ENCODE assay signal across 17 cellular contexts in genomic region chr18:3914116-3914515, GRCh38.
DNase-seq lines count a peak whose midpoint lies in the region; ATAC-seq and TF ChIP-seq lines count a peak whose summit lies in the region.
"Had no signal": no experiment of that assay in that cellular context is flagged by ENCODE, and none has a peak within 500 bp of the region (broad histone marks: within the 10 kb centered on the region; RNA-seq: fewer than 3 reads in every experiment).

No MANE protein-coding gene starts in this region.

- H2AFZ ChIP-seq in mammary epithelial cell (ENCODE audit: low read depth, low read length): no peak overlapping the region

- H3K36me3 ChIP-seq in left ventricle myocardium inferior: no peaks in the 10 kb centered on the region
- no peaks in the 10 kb centered on the region for H3K36me3 ChIP-seq in esophagus muscularis mucosa
- H3K36me3 ChIP-seq in mammary epithelial cell (ENCODE audit: insufficient read depth, low read length): no peaks in the 10 kb centered on the region
- H3K36me3 ChIP-seq: BLaER1 treated with 17β-estradiol and CSF1 and Interleukin-3, amounts not matched to agents 10 nM and 100 nM had no signal

- H3K4me3 ChIP-seq in left ventricle myocardium inferior (no peak overlapping the region), esophagus muscularis mucosa (no peak overlapping the region), mammary epithelial cell (replicated peaks in 1 of 3; ENCODE audit: insufficient read depth in 1 of 3, low read depth in 2 of 3, low read length in 3 of 3) (no peak overlapping the region)
- H3K4me3 ChIP-seq: BLaER1 treated with 17β-estradiol and CSF1 and Interleukin-3, amounts not matched to agents 10 nM and 100 nM had no signal

- no TSS peak for BruUV-seq in mammary epithelial cell (replicated peaks; lab: Mats Ljungman, UMichigan)

- H3K9me3 ChIP-seq in left ventricle myocardium inferior (replicated peaks) (no peaks in the 10 kb centered on the region), esophagus muscularis mucosa (no peaks in the 10 kb centered on the region), mammary epithelial cell (replicated peaks; ENCODE audit: insufficient read depth, low read length) (no peaks in the 10 kb centered on the region)
- H3K9me3 ChIP-seq: BLaER1 treated with 17β-estradiol and CSF1 and Interleukin-3, amounts not matched to agents 10 nM and 100 nM had no signal

- in situ Hi-C loops in mammary epithelial cell (cut with MboI; ENCODE audit: low sequenced_read_pairs in 2 of 2): no loop called here

- dilution Hi-C loops in mammary epithelial cell (cut with HindIII; ENCODE audit: low sequenced_read_pairs): no loop called here

- H3K4me1 ChIP-seq in left ventricle myocardium inferior (peaks cover 43% of the 10 kb centered on the region), esophagus muscularis mucosa (peaks cover 0 to 5% (median 0%) of the 10 kb centered on the region in 4 donors), mammary epithelial cell (ENCODE audit: insufficient read depth, low read length) (no peaks in the 10 kb centered on the region)

- ATAC-seq in stimulated activated naive B cell treated with anti-CD40 and anti-IgM and Interleukin-4, amounts not matched to agents 10 μg/mL and 1 μg/mL and 100 μg/mL, for 72 hours (replicated peaks): no peak

- WGBS in esophagus muscularis mucosa: 61% methylated on average over 3 of the region's 3 CpGs
- WGBS in mammary epithelial cell (ENCODE audit: low coverage, missing lambda C conversion rate): 75% methylated on average over 3 of the region's 3 CpGs

- TF ChIP-seq EP300 in esophagus muscularis mucosa (IDR thresholded peaks at IDR 0.05): no peak

- no peak for TF ChIP-seq POLR2A in esophagus muscularis mucosa (IDR thresholded peaks at IDR 0.05; ENCODE audit: low read depth)

- H3K27ac Mint-ChIP-seq in stimulated activated naive B cell treated with anti-CD40 and anti-IgM and Interleukin-4, amounts not matched to agents 10 μg/mL and 1 μg/mL and 100 μg/mL, for 72 hours: peak overlapping the region; percentile 72
- H3K27ac Mint-ChIP-seq: CD4-positive, CD25-positive, alpha-beta regulatory T cell; H9 had no signal

- H3K27me3 ChIP-seq in left ventricle myocardium inferior (ENCODE audit: low read depth) (no peaks in the 10 kb centered on the region), esophagus muscularis mucosa (no peaks in the 10 kb centered on the region), mammary epithelial cell (ENCODE audit: insufficient read depth, low read length) (no peaks in the 10 kb centered on the region)
- H3K27me3 ChIP-seq: BLaER1 treated with 17β-estradiol and CSF1 and Interleukin-3, amounts not matched to agents 10 nM and 100 nM had no signal

- H3K4me2 ChIP-seq in mammary epithelial cell (ENCODE audit: insufficient read depth, low read depth, low read length): no peak overlapping the region

- H3K27ac ChIP-seq in left ventricle myocardium inferior (replicated peaks) (peak overlapping the region; percentile 64), esophagus muscularis mucosa (replicated peaks in 1 of 4) (no peak overlapping the region), mammary epithelial cell (ENCODE audit: insufficient read depth, low read depth, low read length) (no peak overlapping the region)
- H3K27ac ChIP-seq: BLaER1 treated with 17β-estradiol and CSF1 and Interleukin-3, amounts not matched to agents 10 nM and 100 nM had no signal

- TF ChIP-seq CTCF in left ventricle myocardium inferior (IDR thresholded peaks at IDR 0.05; ENCODE audit: borderline replicate concordance) (no peak), esophagus muscularis mucosa (IDR thresholded peaks at IDR 0.05) (no peak), mammary epithelial cell (conservative IDR thresholded peaks at IDR 0.05 in 1 of 2, IDR thresholded peaks at IDR 0.05 in 1 of 2; ENCODE audit: extremely low read depth in 1 of 2, insufficient read depth in 1 of 2, low read depth in 1 of 2, low read length in 2 of 2) (no peak)

- no peaks in the 10 kb centered on the region for H3K4me1 Mint-ChIP-seq in stimulated activated naive B cell treated with anti-CD40 and anti-IgM and Interleukin-4, amounts not matched to agents 10 μg/mL and 1 μg/mL and 100 μg/mL, for 72 hours
- H3K4me1 Mint-ChIP-seq: CD4-positive, CD25-positive, alpha-beta regulatory T cell had no signal

- CTCF ChIA-PET in mammary epithelial cell (lab: Charles Lee; ENCODE audit: low non-redundant PET): no interaction called here

- intact Hi-C loops in left ventricle myocardium inferior (cut with micrococcal nuclease) (no loop called here), cardiac septum (cut with DNase I) (no loop called here), esophagus muscularis mucosa (cut with DNase I) (no loop called here), mammary epithelial cell (cut with micrococcal nuclease) (no loop called here)

- peaks cover 0 to 1% of the 10 kb centered on the region in 2 donors for H3K9me3 Mint-ChIP-seq in stimulated activated naive B cell treated with anti-CD40 and anti-IgM and Interleukin-4, amounts not matched to agents 10 μg/mL and 1 μg/mL and 100 μg/mL, for 72 hours
- H3K9me3 Mint-ChIP-seq: CD4-positive, CD25-positive, alpha-beta regulatory T cell; H9 had no signal

- H3K4me3 Mint-ChIP-seq in stimulated activated naive B cell treated with anti-CD40 and anti-IgM and Interleukin-4, amounts not matched to agents 10 μg/mL and 1 μg/mL and 100 μg/mL, for 72 hours: no peak overlapping the region
- H3K4me3 Mint-ChIP-seq: CD4-positive, CD25-positive, alpha-beta regulatory T cell; H9 had no signal

- H3K36me3 Mint-ChIP-seq in stimulated activated naive B cell treated with anti-CD40 and anti-IgM and Interleukin-4, amounts not matched to agents 10 μg/mL and 1 μg/mL and 100 μg/mL, for 72 hours: no peaks in the 10 kb centered on the region
- H3K36me3 Mint-ChIP-seq: CD4-positive, CD25-positive, alpha-beta regulatory T cell had no signal

- peaks cover 4 to 7% of the 10 kb centered on the region in 2 donors for H3K27me3 Mint-ChIP-seq in stimulated activated naive B cell treated with anti-CD40 and anti-IgM and Interleukin-4, amounts not matched to agents 10 μg/mL and 1 μg/mL and 100 μg/mL, for 72 hours
- H3K27me3 Mint-ChIP-seq: CD4-positive, CD25-positive, alpha-beta regulatory T cell had no signal

- H3K79me2 ChIP-seq in mammary epithelial cell (ENCODE audit: insufficient read depth, low read length): no peaks in the 10 kb centered on the region

- H4K20me1 ChIP-seq in mammary epithelial cell (ENCODE audit: insufficient read depth, low read length): no peaks in the 10 kb centered on the region
- H4K20me1 ChIP-seq: BLaER1 treated with 17β-estradiol and CSF1 and Interleukin-3, amounts not matched to agents 10 nM and 100 nM had no signal

- DNase-seq in left ventricle myocardium inferior (no peak), cardiac septum (ENCODE audit: low spot score) (no peak), NCI-H69 (lab: John Stamatoyannopoulos, UW) (peak; percentile 58), esophagus muscularis mucosa (ENCODE audit: extremely low spot score) (peak; percentile 26), mammary epithelial cell (no peak), islet precursor cell (no peak)
- DNase-seq in stimulated activated naive B cell treated with anti-CD40 and anti-IgM and Interleukin-4, amounts not matched to agents 10 μg/mL and 1 μg/mL and 100 μg/mL, for 72 hours: no peak
- no peak for DNase-seq in activated naive CD4-positive, alpha-beta T cell (lab: John Stamatoyannopoulos, UW)
- DNase-seq: 8988T; ACHN; CD4-positive, CD25-positive, alpha-beta regulatory T cell; DMS153; DND-41; GDM1; GOT3; H9 had no signal

- no peak overlapping the region for H3K9ac ChIP-seq in mammary epithelial cell (ENCODE audit: insufficient read depth, low read length)
- H3K9ac ChIP-seq: BLaER1 treated with 17β-estradiol and CSF1 and Interleukin-3, amounts not matched to agents 10 nM and 100 nM had no signal

Comparison
In these comparisons a context has a peak if more than half of its experiments do, and no peak if none do; other contexts are left out.
1. DNase-seq: peak in NCI-H69 (single experiment) and esophagus muscularis mucosa (single experiment); none in left ventricle myocardium inferior (single experiment), cardiac septum (single experiment), stimulated activated naive B cell treated with anti-CD40 and anti-IgM and Interleukin-4, amounts not matched to agents 10 μg/mL and 1 μg/mL and 100 μg/mL, for 72 hours (single experiment), mammary epithelial cell (single experiment), activated naive CD4-positive, alpha-beta T cell (0 of 4) and islet precursor cell (single experiment).